In the genomic region with DNA sequence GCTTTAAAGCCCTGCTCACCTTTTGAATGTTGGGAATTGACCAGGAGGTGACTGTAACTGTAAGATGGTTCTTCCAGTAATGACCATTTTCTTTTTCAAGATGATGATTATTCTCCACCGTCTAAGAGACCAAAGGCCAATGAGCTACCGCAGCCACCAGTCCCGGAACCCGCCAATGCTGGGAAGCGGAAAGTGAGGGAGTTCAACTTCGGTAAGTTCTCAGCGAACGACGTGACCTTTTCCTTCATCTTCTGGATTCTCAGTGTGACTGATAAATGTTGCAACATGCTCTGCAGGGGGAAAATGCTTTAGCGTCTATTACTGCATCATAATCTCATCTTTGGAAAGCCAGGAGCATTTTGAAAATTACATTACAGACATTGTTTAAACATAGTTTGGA, we compare ENCODE assay signal across 3 cellular contexts. TPM values are rescaled to one million over a fixed set of nuclear protein-coding genes. Genes with fewer than 3 reads are reported as not detected.
"Had no signal": no experiment of that assay in that cellular context is flagged by ENCODE, and none has a peak within 500 bp of the region (broad histone marks: within the 10 kb centered on the region; RNA-seq: fewer than 3 reads in every experiment).

No MANE protein-coding gene starts in this region.

RNA-seq across cellular contexts. Expression of a gene that starts 45.1 kb away (rescaled TPM):
- total RNA-seq: suprapubic skin, temporal lobe, vagina had no signal
